Comparison of ENCODE assay signal across 21 cellular contexts in genomic region chr4:151689211-151689991, GRCh38.
A peak's percentile ranks its signal among the peaks of the same experiment; 100 is the strongest.
DNase-seq lines count a peak whose midpoint lies in the region; ATAC-seq, FAIRE-seq and TF ChIP-seq lines count a peak whose summit lies in the region.
"Had no signal": no experiment of that assay in that cellular context is flagged by ENCODE, and none has a peak within 500 bp of the region (broad histone marks: within the 10 kb centered on the region; RNA-seq: fewer than 3 reads in every experiment).

No MANE protein-coding gene starts in this region.

- TF ChIP-seq CTCF in heart right ventricle (IDR thresholded peaks at IDR 0.05) (no peak), chondrocyte (IDR thresholded peaks at IDR 0.05) (no peak), nephron (IDR thresholded peaks at IDR 0.05; ENCODE audit: unreplicated experiment in 3 of 3) (no peak), tibial nerve (IDR thresholded peaks at IDR 0.05) (no peak)

- H3K4me1 Mint-ChIP-seq in chondrocyte (ENCODE audit: low read depth), result peaks cover 31% of the 10 kb centered on the region
- peaks cover 69% of the 10 kb centered on the region for H3K4me1 Mint-ChIP-seq in nephron

- no peaks in the 10 kb centered on the region for H3K36me3 Mint-ChIP-seq in chondrocyte (ENCODE audit: low read depth)
- peaks cover 11% of the 10 kb centered on the region for H3K36me3 Mint-ChIP-seq in nephron (ENCODE audit: low read depth)

- no peaks in the 10 kb centered on the region for H3K27me3 ChIP-seq in heart right ventricle
- no peaks in the 10 kb centered on the region for H3K27me3 ChIP-seq in tibial nerve
- H3K27me3 ChIP-seq: BLaER1 treated with 17β-estradiol and CSF1 and Interleukin-3, amounts not matched to agents 10 nM and 100 nM; esophagus squamous epithelium had no signal

- H3K9me3 Mint-ChIP-seq in chondrocyte (ENCODE audit: low read depth) (no peaks in the 10 kb centered on the region), nephron (no peaks in the 10 kb centered on the region)
- H3K9me3 Mint-ChIP-seq: activated CD4-positive, alpha-beta memory T cell treated with anti-CD3 and anti-CD28 coated beads for 36 hours; central memory CD8-positive, alpha-beta T cell had no signal

- no peaks in the 10 kb centered on the region for H3K9me3 ChIP-seq in heart right ventricle
- no peaks in the 10 kb centered on the region for H3K9me3 ChIP-seq in tibial nerve
- H3K9me3 ChIP-seq: BLaER1 treated with 17β-estradiol and CSF1 and Interleukin-3, amounts not matched to agents 10 nM and 100 nM; esophagus squamous epithelium had no signal

- TF ChIP-seq POLR2A in tibial nerve (IDR thresholded peaks at IDR 0.05), result no peak

- H3K36me3 ChIP-seq in heart right ventricle, result no peaks in the 10 kb centered on the region
- peaks cover 0 to 2% (median 0%) of the 10 kb centered on the region in 3 donors for H3K36me3 ChIP-seq in tibial nerve
- H3K36me3 ChIP-seq: esophagus squamous epithelium had no signal

- no peaks in the 10 kb centered on the region for H3K27me3 Mint-ChIP-seq in chondrocyte (ENCODE audit: low read depth)
- H3K27me3 Mint-ChIP-seq in nephron (ENCODE audit: low read depth), result peaks cover 12% of the 10 kb centered on the region
- H3K27me3 Mint-ChIP-seq: activated CD4-positive, alpha-beta memory T cell treated with anti-CD3 and anti-CD28 coated beads for 36 hours; central memory CD8-positive, alpha-beta T cell had no signal

- no peak for ATAC-seq in heart right ventricle
- ATAC-seq in Right ventricle myocardium superior (ENCODE audit: poor library complexity), result no peak
- no peak for ATAC-seq in GM18520 (IDR thresholded peaks at IDR 0.05; ENCODE audit: unreplicated experiment)
- no peak for ATAC-seq in HG03460 (IDR thresholded peaks at IDR 0.05; ENCODE audit: unreplicated experiment)
- ATAC-seq: K562, left colon had no signal

- H3K27ac Mint-ChIP-seq in chondrocyte (ENCODE audit: unreplicated experiment), result peak overlapping the region; percentile 8
- peak overlapping the region; percentile 48 to 92 (median 81) for H3K27ac Mint-ChIP-seq in nephron
- H3K27ac Mint-ChIP-seq: activated CD4-positive, alpha-beta memory T cell treated with anti-CD3 and anti-CD28 coated beads for 36 hours had no signal

- H3K4me3 ChIP-seq in heart right ventricle (no peak overlapping the region), tibial nerve (no peak overlapping the region)
- H3K4me3 ChIP-seq: BLaER1 treated with 17β-estradiol and CSF1 and Interleukin-3, amounts not matched to agents 10 nM and 100 nM; esophagus squamous epithelium; K562 had no signal

- intact Hi-C loops in heart right ventricle (cut with DNase I) (loop anchor here in 3 of 10 donors (5.0 kb wide), 4 partner anchors 73 to 698 kb away; partner anchors contain the start of gene GATB (in 1 of the 3)), Right ventricle myocardium superior (cut with DNase I) (loop anchor here (5.0 kb wide), 1 partner anchor 118 kb away; no protein-coding TSS in a partner anchor)

- H3K27ac ChIP-seq in heart right ventricle (peak overlapping the region in 9 of 10 donors; percentile 31 to 93 (median 85)), tibial nerve (peak overlapping the region in 3 of 4 donors; percentile 1 to 68 (median 65))
- H3K27ac ChIP-seq: BLaER1 treated with 17β-estradiol and CSF1 and Interleukin-3, amounts not matched to agents 10 nM and 100 nM had no signal

- DNase-seq in heart right ventricle (no peak), Right ventricle myocardium superior (no peak), chondrocyte (ENCODE audit: low spot score) (no peak), tibial nerve (ENCODE audit: low spot score in 2 of 2) (no peak), RCC 7860 (ENCODE audit: low spot score) (no peak)
- DNase-seq: activated CD4-positive, alpha-beta memory T cell treated with anti-CD3 and anti-CD28 coated beads for 36 hours; activated gamma-delta T cell treated with Interleukin-2 at 50 U/mL for 16 hours; activated T-cell treated with anti-CD3 and anti-CD28 coated beads for 4 hours; amniotic stem cell; Calu3; effector CD8-positive, alpha-beta T cell; esophagus squamous epithelium; left colon; NCI-H187; NCI-H345 had no signal

- TF ChIP-seq EP300 in tibial nerve (IDR thresholded peaks at IDR 0.05), result no peak

- H3K4me1 ChIP-seq in heart right ventricle, result peaks cover 28 to 90% (median 52%) of the 10 kb centered on the region in 9 donors
- peaks cover 0 to 59% (median 10%) of the 10 kb centered on the region in 4 donors for H3K4me1 ChIP-seq in tibial nerve

- 68 to 80% methylated on average over 10 of the region's 10 CpGs for WGBS in heart right ventricle, 2 donors
- 85 to 87% methylated on average over 10 of the region's 10 CpGs for WGBS in tibial nerve, 2 donors

- no peak for FAIRE-seq in RCC 7860 (lab: Jason Lieb, UNC)
- FAIRE-seq: K562 had no signal

- H3K4me3 Mint-ChIP-seq in chondrocyte (ENCODE audit: unreplicated experiment) (no peak overlapping the region), nephron (peak overlapping the region in 1 of 3 experiments; percentile 22)
- H3K4me3 Mint-ChIP-seq: activated CD4-positive, alpha-beta memory T cell treated with anti-CD3 and anti-CD28 coated beads for 36 hours; central memory CD8-positive, alpha-beta T cell had no signal
